Comparison of ENCODE assay signal across 20 cellular contexts in the genomic region with DNA sequence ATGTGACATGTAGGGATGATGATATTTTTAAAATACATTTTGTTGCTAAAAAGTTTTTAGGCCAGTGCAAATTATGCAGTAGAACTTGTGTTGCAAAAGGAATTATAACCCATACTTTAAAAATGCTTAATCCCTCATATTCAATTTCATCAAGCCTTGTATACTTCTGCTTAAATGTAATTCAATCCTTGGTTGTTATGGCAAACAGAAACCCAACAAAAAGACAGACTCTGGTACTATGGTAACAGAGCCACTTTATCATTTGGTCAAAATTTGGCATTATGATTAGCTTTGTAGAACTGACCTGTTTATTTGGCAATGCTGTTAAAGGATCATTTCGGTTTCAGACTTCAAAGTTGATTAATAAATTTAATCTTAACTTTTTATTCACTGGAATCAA.
DNase-seq lines count a peak whose midpoint lies in the region.
"Had no signal": no experiment of that assay in that cellular context is flagged by ENCODE, and none has a peak within 500 bp of the region (broad histone marks: within the 10 kb centered on the region; RNA-seq: fewer than 3 reads in every experiment).

No MANE protein-coding gene starts in this region.

- no peaks in the 10 kb centered on the region for H3K27me3 ChIP-seq in Karpas-422 (ENCODE audit: low read length)
- H3K27me3 ChIP-seq: BLaER1 treated with 17β-estradiol and CSF1 and Interleukin-3, amounts not matched to agents 10 nM and 100 nM; MG63; SJCRH30 had no signal

- H3K4me1 ChIP-seq in Karpas-422 (ENCODE audit: low read length) = peaks cover 60% of the 10 kb centered on the region
- H3K4me1 ChIP-seq: BLaER1 treated with 17β-estradiol and CSF1 and Interleukin-3, amounts not matched to agents 10 nM and 100 nM; SJCRH30 had no signal

- H3K36me3 ChIP-seq in Karpas-422 (ENCODE audit: insufficient read depth, low read length) = peaks cover 95% of the 10 kb centered on the region
- H3K36me3 ChIP-seq: SJCRH30 had no signal

- peaks cover 17% of the 10 kb centered on the region; the same call in 1 of the 2 replicates for H3K79me2 ChIP-seq in Karpas-422 (ENCODE audit: low read length)

- no peak overlapping the region for H3K4me2 ChIP-seq in Karpas-422 (ENCODE audit: low read depth, low read length, poor library complexity, severe bottlenecking)
- H3K4me2 ChIP-seq: BLaER1 treated with 17β-estradiol and CSF1 and Interleukin-3, amounts not matched to agents 10 nM and 100 nM; KMS-11 had no signal

- no peak overlapping the region for H3K9ac ChIP-seq in Karpas-422 (ENCODE audit: low read length)
- H3K9ac ChIP-seq: BLaER1 treated with 17β-estradiol and CSF1 and Interleukin-3, amounts not matched to agents 10 nM and 100 nM; KMS-11 had no signal

- H3K4me3 ChIP-seq in Karpas-422 (ENCODE audit: low read length) = no peak overlapping the region
- H3K4me3 ChIP-seq: BLaER1 treated with 17β-estradiol and CSF1 and Interleukin-3, amounts not matched to agents 10 nM and 100 nM; MG63; SJCRH30 had no signal

- no peak overlapping the region for H2AFZ ChIP-seq in Karpas-422 (ENCODE audit: low read length)

- no peaks in the 10 kb centered on the region for H4K20me1 ChIP-seq in Karpas-422 (ENCODE audit: insufficient read depth, low read depth, low read length)
- H4K20me1 ChIP-seq: BLaER1 treated with 17β-estradiol and CSF1 and Interleukin-3, amounts not matched to agents 10 nM and 100 nM had no signal

- peak; percentile 14 for DNase-seq in NCI-H2107 treated with DMSO at 0.1 percent for 48 hours (lab: John Stamatoyannopoulos, UW; ENCODE audit: unreplicated experiment)
- DNase-seq in NCI-H2107 (lab: John Stamatoyannopoulos, UW) = no peak
- DNase-seq in Karpas-422 = no peak
- peak; percentile 46 for DNase-seq in NCI-H524 treated with DMSO at 0.1 percent for 48 hours (lab: John Stamatoyannopoulos, UW)
- DNase-seq in fibroblast of gingiva (ENCODE audit: low read depth) = peak; percentile 34
- no peak for DNase-seq in EL
- DNase-seq in NCI-H510A treated with DMSO at 0.1 percent for 48 hours (lab: John Stamatoyannopoulos, UW) = no peak
- DNase-seq: Calu3; CD8-positive, alpha-beta T cell; GOT3; MG63; NCI-H1694 treated with DMSO at 0.1 percent for 48 hours; NCI-H226; NCI-H526; PC-3; T-helper 17 cell had no signal

- H3K9me2 ChIP-seq in Karpas-422 (replicated peaks; ENCODE audit: insufficient read depth, low read length) = no peaks in the 10 kb centered on the region

- H3K27ac ChIP-seq in Karpas-422 (ENCODE audit: low read length) = peak overlapping the region; percentile 95
- H3K27ac ChIP-seq: BLaER1 treated with 17β-estradiol and CSF1 and Interleukin-3, amounts not matched to agents 10 nM and 100 nM; HL-60; KMS-11; SJCRH30 had no signal

- H3K9me3 ChIP-seq in Karpas-422 (ENCODE audit: low read length) = no peaks in the 10 kb centered on the region
- H3K9me3 ChIP-seq: MG63, SJCRH30 had no signal

Comparison
In these comparisons a context has a peak if more than half of its experiments do, and no peak if none do; other contexts are left out.
1. DNase-seq: peak in NCI-H2107 treated with DMSO at 0.1 percent for 48 hours (single experiment), NCI-H524 treated with DMSO at 0.1 percent for 48 hours (single experiment) and fibroblast of gingiva (single experiment); none in NCI-H2107 (single experiment), Karpas-422 (single experiment), EL (single experiment) and NCI-H510A treated with DMSO at 0.1 percent for 48 hours (single experiment).